Comparison of ENCODE assay signal across 14 cellular contexts in the genomic region with DNA sequence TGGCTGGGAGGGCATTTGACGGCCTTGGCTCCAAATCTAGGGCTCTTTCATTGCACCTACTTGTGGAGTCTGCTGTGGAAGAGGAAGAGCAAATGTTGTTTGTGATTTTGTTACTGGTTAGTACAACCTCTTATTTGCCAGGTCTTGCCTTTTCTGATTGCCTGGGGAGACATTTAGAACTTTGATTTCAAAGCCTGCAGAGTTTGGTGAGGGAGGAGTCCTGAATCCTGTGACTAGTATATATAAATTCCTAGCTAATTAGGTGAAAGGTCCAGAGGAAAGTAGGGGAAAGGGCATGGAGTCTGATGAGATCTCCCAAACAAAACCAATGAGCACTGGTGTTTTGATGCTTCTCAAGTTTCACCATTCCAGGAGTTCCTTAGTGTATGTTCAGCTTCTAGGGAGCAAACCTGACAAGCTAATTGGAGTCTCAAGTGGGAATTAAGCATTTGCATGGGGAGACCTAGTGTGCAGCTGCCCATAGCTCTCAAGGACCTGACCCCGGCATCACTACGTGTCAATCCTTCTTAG. TPM values are rescaled to one million over a fixed set of nuclear protein-coding genes. Genes with fewer than 3 reads are reported as not detected.
DNase-seq lines count a peak whose midpoint lies in the region; ATAC-seq and TF ChIP-seq lines count a peak whose summit lies in the region.
"Had no signal": no experiment of that assay in that cellular context is flagged by ENCODE, and none has a peak within 500 bp of the region (broad histone marks: within the 10 kb centered on the region; RNA-seq: fewer than 3 reads in every experiment).

No MANE protein-coding gene starts in this region.

- no peaks in the 10 kb centered on the region for H3K9me3 Mint-ChIP-seq in H9
- H3K9me3 Mint-ChIP-seq in activated CD4-positive, alpha-beta T cell treated with anti-CD3 and anti-CD28 coated beads, Interleukin-2, amount 10 ng/mL, durations not matched to agents 7 days and 5 days = no peaks in the 10 kb centered on the region

- H4K5ac ChIP-seq in H9 (ENCODE audit: insufficient read length, low read depth, low read length) = no peak overlapping the region

- H3K36me3 ChIP-seq in NT2/D1 (ENCODE audit: insufficient read depth, insufficient read length, low read length) (no peaks in the 10 kb centered on the region), heart left ventricle (no peaks in the 10 kb centered on the region), parathyroid adenoma (ENCODE audit: control insufficient read depth, insufficient read depth, low read length) (no peaks in the 10 kb centered on the region)
- H3K36me3 ChIP-seq: brain microvascular endothelial cell, ovary, SJSA1 had no signal

- peaks cover 5% of the 10 kb centered on the region; the same call in 1 of the 2 replicates for H3K4me1 ChIP-seq in H9 (ENCODE audit: insufficient read depth, low read length)
- H3K4me1 ChIP-seq in NT2/D1 (ENCODE audit: insufficient read depth, insufficient read length) = no peaks in the 10 kb centered on the region
- H3K4me1 ChIP-seq in heart left ventricle = peaks cover 0 to 21% (median 5%) of the 10 kb centered on the region in 12 donors
- peaks cover 31% of the 10 kb centered on the region for H3K4me1 ChIP-seq in parathyroid adenoma

- intact Hi-C loops in heart left ventricle (cut with DNase I) = no loop called here

- H3K23ac ChIP-seq in H9 (ENCODE audit: insufficient read length, low read depth, low read length) = no peak overlapping the region

- H3K4me1 Mint-ChIP-seq in H9 = peaks cover 10 to 13% of the 10 kb centered on the region in 2 experiments
- no peaks in the 10 kb centered on the region for H3K4me1 Mint-ChIP-seq in activated CD4-positive, alpha-beta T cell treated with anti-CD3 and anti-CD28 coated beads, Interleukin-2, amount 10 ng/mL, durations not matched to agents 7 days and 5 days

- H2BK5ac ChIP-seq in H9 (ENCODE audit: insufficient read length, low read length) = no peak overlapping the region

- H3K27ac Mint-ChIP-seq in H9 = peak overlapping the region in 1 of 3 experiments; percentile 8; a peak in 1 of 7 replicates
- H3K27ac Mint-ChIP-seq in activated CD4-positive, alpha-beta T cell treated with anti-CD3 and anti-CD28 coated beads, Interleukin-2, amount 10 ng/mL, durations not matched to agents 7 days and 5 days = no peak overlapping the region

- WGBS in H9 (ENCODE audit: extremely low coverage, insufficient read length, low lambda C conversion rate) = no CpG with 5 or more reads among the region's 3 CpGs
- 46 to 61% (median 56%) methylated on average over 3 of the region's 3 CpGs for WGBS in heart left ventricle, 4 donors

- no peaks in the 10 kb centered on the region for H3K9me3 ChIP-seq in H9 (ENCODE audit: control insufficient read depth, low read depth, low read length)
- H3K9me3 ChIP-seq in NT2/D1 (ENCODE audit: insufficient read depth, low read length) = no peaks in the 10 kb centered on the region
- H3K9me3 ChIP-seq in heart left ventricle = no peaks in the 10 kb centered on the region
- no peaks in the 10 kb centered on the region for H3K9me3 ChIP-seq in parathyroid adenoma (ENCODE audit: control insufficient read depth, low read length)
- H3K9me3 ChIP-seq: ovary, SJSA1 had no signal

- no peaks in the 10 kb centered on the region for H3K23me2 ChIP-seq in H9 (ENCODE audit: insufficient read length, low read depth, low read length, poor library complexity, severe bottlenecking)

- no peaks in the 10 kb centered on the region for H3K36me3 Mint-ChIP-seq in H9 (ENCODE audit: insufficient read depth in 1 of 3, low read depth in 3 of 3)
- H3K36me3 Mint-ChIP-seq in activated CD4-positive, alpha-beta T cell treated with anti-CD3 and anti-CD28 coated beads, Interleukin-2, amount 10 ng/mL, durations not matched to agents 7 days and 5 days (ENCODE audit: low read depth) = no peaks in the 10 kb centered on the region

- no peak overlapping the region for H2BK12ac ChIP-seq in H9 (ENCODE audit: insufficient read length, low read depth, low read length)

- H3K4me3 ChIP-seq in NT2/D1 (ENCODE audit: insufficient read length, low read depth) (no peak overlapping the region), heart left ventricle (no peak overlapping the region), parathyroid adenoma (ENCODE audit: low read depth, low read length) (peak overlapping the region; percentile 51)
- H3K4me3 ChIP-seq: ovary, SJSA1 had no signal

- no peak overlapping the region for H2BK20ac ChIP-seq in H9 (ENCODE audit: low read depth, low read length, poor library complexity, severe bottlenecking)

- CTCF ChIA-PET in activated CD4-positive, alpha-beta T cell treated with anti-CD3 and anti-CD28 coated beads, Interleukin-2, amount 10 ng/mL, durations not matched to agents 7 days and 5 days (lab: Charles Lee) = interaction anchor here (1.5 kb wide), 1 partner anchor 10 kb away, joined by 4 read pairs; no protein-coding TSS in a partner anchor

- H3K27me3 Mint-ChIP-seq in H9 (ENCODE audit: low read depth) = no peaks in the 10 kb centered on the region; the same call in 1 of the 2 replicates
- peaks cover 19% of the 10 kb centered on the region for H3K27me3 Mint-ChIP-seq in activated CD4-positive, alpha-beta T cell treated with anti-CD3 and anti-CD28 coated beads, Interleukin-2, amount 10 ng/mL, durations not matched to agents 7 days and 5 days

- DNase-seq in H9 (no peak), NT2/D1 (ENCODE audit: low read depth, low spot score) (peak; percentile 42), heart left ventricle (no peak), NCI-H2196 treated with DMSO at 0.1 percent for 48 hours (lab: John Stamatoyannopoulos, UW; ENCODE audit: unreplicated experiment) (no peak), HUDEP-2 (lab: John Stamatoyannopoulos, UW; ENCODE audit: unreplicated experiment in 76 of 76) (no peak)
- DNase-seq in activated CD4-positive, alpha-beta T cell treated with anti-CD3 and anti-CD28 coated beads for 48 hours = no peak
- DNase-seq in activated CD4-positive, alpha-beta T cell treated with anti-CD3 and anti-CD28 coated beads, Interleukin-2, amount 10 ng/mL, durations not matched to agents 7 days and 5 days = no peak
- DNase-seq: brain microvascular endothelial cell, GF-D8, glutamatergic neuron, ovary had no signal

- H3K27me3 ChIP-seq in H9 (ENCODE audit: insufficient read depth, low read length) = no peaks in the 10 kb centered on the region
- no peaks in the 10 kb centered on the region for H3K27me3 ChIP-seq in NT2/D1 (ENCODE audit: insufficient read depth, insufficient read length)
- no peaks in the 10 kb centered on the region for H3K27me3 ChIP-seq in heart left ventricle
- no peaks in the 10 kb centered on the region for H3K27me3 ChIP-seq in parathyroid adenoma (ENCODE audit: control insufficient read depth, insufficient read depth, low read length)
- H3K27me3 ChIP-seq: ovary, SJSA1 had no signal

- H2BK120ac ChIP-seq in H9 (ENCODE audit: low read depth, low read length, poor library complexity, severe bottlenecking) = no peak overlapping the region

- no peak for TF ChIP-seq CTCF in H9 (conservative IDR thresholded peaks at IDR 0.05)
- TF ChIP-seq CTCF in heart left ventricle (IDR thresholded peaks at IDR 0.05) = no peak
- TF ChIP-seq CTCF in parathyroid adenoma (IDR thresholded peaks at IDR 0.05) = no peak

- no peak overlapping the region for H2BK15ac ChIP-seq in H9 (ENCODE audit: low read depth, low read length)

- H3K56ac ChIP-seq in H9 (ENCODE audit: insufficient read length, low read depth, low read length) = no peak overlapping the region

- no peak overlapping the region for H3K4ac ChIP-seq in H9 (ENCODE audit: low read depth, low read length)

- H2AFZ ChIP-seq in H9 (ENCODE audit: low read length) = no peak overlapping the region
- peak overlapping the region; percentile 62 for H2AFZ ChIP-seq in parathyroid adenoma

- no peaks in the 10 kb centered on the region for H3K79me2 ChIP-seq in H9 (ENCODE audit: insufficient read depth, low read length)
- no peaks in the 10 kb centered on the region for H3K79me2 ChIP-seq in parathyroid adenoma

- peak in 1 of 2 donors; percentile 25 for TF ChIP-seq POLR2A in heart left ventricle (IDR thresholded peaks at IDR 0.05)

- H3K14ac ChIP-seq in H9 (ENCODE audit: insufficient read depth, low read length) = 0 out of 2 replicates have a peak overlapping the region, but pooled peaks have one; percentile 28

- H4K20me1 ChIP-seq in H9 (ENCODE audit: control insufficient read depth, insufficient read depth, insufficient read length) = no peaks in the 10 kb centered on the region

- ATAC-seq in heart left ventricle = peak in 3 of 4 donors; percentile 44 to 66 (median 51)

- no peak overlapping the region for H3K27ac ChIP-seq in H9 (ENCODE audit: insufficient read length, low read depth, low read length)
- H3K27ac ChIP-seq in heart left ventricle = peak overlapping the region in 5 of 12 donors; percentile 35 to 80 (median 48)
- H3K27ac ChIP-seq in parathyroid adenoma = peak overlapping the region; percentile 79
- H3K27ac ChIP-seq: brain microvascular endothelial cell, ovary, SJSA1 had no signal

- H3K9ac ChIP-seq in H9 (ENCODE audit: extremely low read depth, insufficient read length, low read length) = no peak overlapping the region
- H3K9ac ChIP-seq in NT2/D1 (ENCODE audit: insufficient read length, low read depth) = no peak overlapping the region
- no peak overlapping the region for H3K9ac ChIP-seq in parathyroid adenoma

- POLR2A ChIA-PET in activated CD4-positive, alpha-beta T cell treated with anti-CD3 and anti-CD28 coated beads, Interleukin-2, amount 10 ng/mL, durations not matched to agents 7 days and 5 days (lab: Charles Lee) = no interaction called here

- no peak overlapping the region for H2AK5ac ChIP-seq in H9 (ENCODE audit: insufficient read length, low read length)

- no peak overlapping the region for H3T11ph ChIP-seq in H9 (ENCODE audit: low read length)

- no peak overlapping the region for H4K91ac ChIP-seq in H9 (ENCODE audit: insufficient read length, low read depth, low read length)

- no peaks in the 10 kb centered on the region for H3K79me1 ChIP-seq in H9 (ENCODE audit: insufficient read depth, low read depth, low read length, poor library complexity, severe bottlenecking)

- H3K4me2 ChIP-seq in H9 (ENCODE audit: insufficient read depth, insufficient read length, low read length) = no peak overlapping the region
- peak overlapping the region; percentile 73 for H3K4me2 ChIP-seq in parathyroid adenoma (ENCODE audit: low read length)

- no peak overlapping the region for H3K4me3 Mint-ChIP-seq in H9
- no peak overlapping the region for H3K4me3 Mint-ChIP-seq in activated CD4-positive, alpha-beta T cell treated with anti-CD3 and anti-CD28 coated beads, Interleukin-2, amount 10 ng/mL, durations not matched to agents 7 days and 5 days

- no peak overlapping the region for H4K8ac ChIP-seq in H9 (replicated peaks; ENCODE audit: insufficient read length, low read depth, low read length)

- no peak overlapping the region for H3K18ac ChIP-seq in H9 (ENCODE audit: insufficient read length, low read depth, low read length)

RNA-seq across cellular contexts. Expression of gene HMGCS2, which starts 5.1 kb away (rescaled TPM):
- total RNA-seq in H9 (2021) (not detected in 2 replicates), heart left ventricle (100 to 1,000 TPM in 2 of 9 donors, 10 to 100 TPM in 3, 1 to 10 TPM in 3, under 1 TPM in 1; 0.42 to 504 (median 15.5) TPM)
- polyA plus RNA-seq in heart left ventricle = 10 to 100 TPM in 1 of 2 donors, under 1 TPM in 1; 0.97 to 46.9 TPM
- not detected for total RNA-seq in activated CD4-positive, alpha-beta T cell treated with anti-CD3 and anti-CD28 coated beads, Interleukin-2, amount 10 ng/mL, durations not matched to agents 7 days and 5 days
- total RNA-seq: activated CD8-positive, alpha-beta memory T cell treated with anti-CD3 and anti-CD28 coated beads for 36 hours; SJSA1 had no signal

RNA-seq across cellular contexts. Expression of gene REG4, which starts 37.5 kb away (rescaled TPM):
- total RNA-seq in H9 (2021) = not detected in 2 replicates
- not detected for total RNA-seq in heart left ventricle
- polyA plus RNA-seq in heart left ventricle = under 1 TPM in 1 of 2 donors, not detected in 1; 0.07 TPM
- under 1 TPM; 0.62 to 0.67 TPM for total RNA-seq in activated CD4-positive, alpha-beta T cell treated with anti-CD3 and anti-CD28 coated beads, Interleukin-2, amount 10 ng/mL, durations not matched to agents 7 days and 5 days
- total RNA-seq: SJSA1 had no signal
- polyA plus RNA-seq: ovary had no signal
